ENCODE assay signal across 1 cellular context in genomic region chr3:39107056-39107873, GRCh38.
TF ChIP-seq lines count a peak whose summit lies in the region.

TSS of gene GORASP1 (minus strand) at chr3:39107627. CDS start at chr3:39107541, 86 bp downstream.
TSS of gene TTC21A (plus strand) at chr3:39107680. CDS start at chr3:39107838, 158 bp downstream.

TF ChIP-seq in HepG2, 621 proteins besides CTCF, POLR2A, EP300 and RAD21 (continued from another document and continues in another):
- TF ChIP-seq XBP1 (CRISPR knock-in tag; IDR thresholded peaks at IDR 0.05), result no peak
- no peak; the same call in 1 of the 2 replicates for TF ChIP-seq ZNF451 (CRISPR knock-in tag; IDR thresholded peaks at IDR 0.05)
- peak; percentile 38 for TF ChIP-seq IKZF4 (CRISPR knock-in tag; IDR thresholded peaks at IDR 0.05; ENCODE audit: borderline replicate concordance, low read depth, not compliant biosample characterization)
- TF ChIP-seq FUBP1 (CRISPR knock-in tag; IDR thresholded peaks at IDR 0.05; ENCODE audit: borderline replicate concordance), result peak; percentile 64; the same call in 1 of the 2 replicates
- TF ChIP-seq NBN (conservative IDR thresholded peaks at IDR 0.05), result no peak
- TF ChIP-seq SP2 (CRISPR knock-in tag; IDR thresholded peaks at IDR 0.05), result no peak; the same call in 1 of the 2 replicates
- peak; percentile 32; the same call in 1 of the 2 replicates for TF ChIP-seq MAX (IDR thresholded peaks at IDR 0.05)
- TF ChIP-seq RARG (CRISPR knock-in tag; IDR thresholded peaks at IDR 0.05; ENCODE audit: low read depth), result no peak
- no peak; the same call in 1 of the 2 replicates for TF ChIP-seq GFI1 (CRISPR knock-in tag; IDR thresholded peaks at IDR 0.05; ENCODE audit: borderline replicate concordance)
- TF ChIP-seq ZNF33A (CRISPR knock-in tag; IDR thresholded peaks at IDR 0.05; ENCODE audit: borderline replicate concordance), result 0 out of 2 replicates have a peak, but pooled peaks have one; percentile 68
- no peak for TF ChIP-seq ZBTB26 (CRISPR knock-in tag; IDR thresholded peaks at IDR 0.05; ENCODE audit: borderline replicate concordance)
- 0 out of 2 replicates have a peak, but pooled peaks have one; percentile 36 for TF ChIP-seq ZNF331 (CRISPR knock-in tag; IDR thresholded peaks at IDR 0.05)
- no peak for TF ChIP-seq TBX3 (IDR thresholded peaks at IDR 0.05; ENCODE audit: borderline replicate concordance)
- TF ChIP-seq ATF7 (IDR thresholded peaks at IDR 0.05), result no peak
- no peak for TF ChIP-seq ATF7 (CRISPR knock-in tag; IDR thresholded peaks at IDR 0.05)
- no peak for TF ChIP-seq CENPX (CRISPR knock-in tag; IDR thresholded peaks at IDR 0.05)
- no peak for TF ChIP-seq ZNF710 (CRISPR knock-in tag; IDR thresholded peaks at IDR 0.05; ENCODE audit: borderline replicate concordance)
- TF ChIP-seq MLX (CRISPR knock-in tag; IDR thresholded peaks at IDR 0.05), result no peak
- TF ChIP-seq NFKBIZ (CRISPR knock-in tag; IDR thresholded peaks at IDR 0.05), result no peak
- peak; percentile 49; the same call in 1 of the 2 replicates for TF ChIP-seq ARNT2 (CRISPR knock-in tag; IDR thresholded peaks at IDR 0.05; ENCODE audit: low read depth)
- no peak for TF ChIP-seq RBAK (CRISPR knock-in tag; IDR thresholded peaks at IDR 0.05)
- no peak for TF ChIP-seq TCF7L2 (IDR thresholded peaks at IDR 0.05; ENCODE audit: low read depth, low read length)
- TF ChIP-seq ZNF121 (CRISPR knock-in tag; IDR thresholded peaks at IDR 0.05), result no peak; the same call in 1 of the 2 replicates
- no peak for TF ChIP-seq ZNF615 (CRISPR knock-in tag; IDR thresholded peaks at IDR 0.05; ENCODE audit: borderline replicate concordance)
- TF ChIP-seq UBTF (CRISPR knock-in tag; IDR thresholded peaks at IDR 0.05), result peak; percentile 94
- TF ChIP-seq KMT2B (CRISPR knock-in tag; IDR thresholded peaks at IDR 0.05), result peak; percentile 74
- no peak for TF ChIP-seq ZNF546 (CRISPR knock-in tag; conservative IDR thresholded peaks at IDR 0.05)
- TF ChIP-seq NFE2 (CRISPR knock-in tag; IDR thresholded peaks at IDR 0.05), result no peak
- TF ChIP-seq SKI (IDR thresholded peaks at IDR 0.05; ENCODE audit: partially characterized antibody), result peak; percentile 68
- no peak for TF ChIP-seq ATRX (CRISPR knock-in tag; IDR thresholded peaks at IDR 0.05; ENCODE audit: borderline replicate concordance)
- TF ChIP-seq CCAR2 (optimal IDR thresholded peaks at IDR 0.05; ENCODE audit: low read depth, low read length), result no peak
- TF ChIP-seq SNRNP70 (IDR thresholded peaks at IDR 0.05; ENCODE audit: low read depth, low read length), result no peak
- no peak for TF ChIP-seq ZNF652 (CRISPR knock-in tag; IDR thresholded peaks at IDR 0.05; ENCODE audit: borderline replicate concordance, low read depth)
- no peak for TF ChIP-seq SYNCRIP (IDR thresholded peaks at IDR 0.05; ENCODE audit: insufficient read depth, low read depth, low read length)
- no peak for TF ChIP-seq ZNF383 (CRISPR knock-in tag; IDR thresholded peaks at IDR 0.05; ENCODE audit: borderline replicate concordance)
- no peak for TF ChIP-seq POGZ (CRISPR knock-in tag; IDR thresholded peaks at IDR 0.05)
- TF ChIP-seq ZNF160 (CRISPR knock-in tag; IDR thresholded peaks at IDR 0.05), result no peak
- no peak for TF ChIP-seq ZNF543 (CRISPR knock-in tag; IDR thresholded peaks at IDR 0.05)
- TF ChIP-seq HNRNPH1 (optimal IDR thresholded peaks at IDR 0.05; ENCODE audit: low read depth, low read length), result no peak
- no peak for TF ChIP-seq TSC22D2 (CRISPR knock-in tag; IDR thresholded peaks at IDR 0.05; ENCODE audit: borderline replicate concordance)
- no peak for TF ChIP-seq ZNF460 (CRISPR knock-in tag; IDR thresholded peaks at IDR 0.05; ENCODE audit: borderline replicate concordance)
- TF ChIP-seq ZNF253 (CRISPR knock-in tag; IDR thresholded peaks at IDR 0.05; ENCODE audit: borderline replicate concordance), result no peak
- TF ChIP-seq KLF13 (CRISPR knock-in tag; IDR thresholded peaks at IDR 0.05), result 0 out of 2 replicates have a peak, but pooled peaks have one; percentile 70
- 0 out of 2 replicates have a peak, but pooled peaks have one; percentile 15 for TF ChIP-seq ZBTB38 (CRISPR knock-in tag; IDR thresholded peaks at IDR 0.05)
- TF ChIP-seq ZNF3 (CRISPR knock-in tag; IDR thresholded peaks at IDR 0.05), result no peak
- TF ChIP-seq TFAP4 (IDR thresholded peaks at IDR 0.05; ENCODE audit: borderline replicate concordance, low read depth), result no peak
- TF ChIP-seq ZMYM4 (CRISPR knock-in tag; IDR thresholded peaks at IDR 0.05), result peak; percentile 37; the same call in 1 of the 2 replicates
- peak in 1 of 2 experiments; percentile 42; a peak in 1 of 4 replicates for TF ChIP-seq KLF16 (CRISPR knock-in tag; IDR thresholded peaks at IDR 0.05)
- peak; percentile 64; the same call in 1 of the 2 replicates for TF ChIP-seq THAP9 (CRISPR knock-in tag; IDR thresholded peaks at IDR 0.05; ENCODE audit: borderline replicate concordance)
- TF ChIP-seq NR0B2 (CRISPR knock-in tag; IDR thresholded peaks at IDR 0.05), result no peak
- no peak for TF ChIP-seq NFE2L1 (CRISPR knock-in tag; IDR thresholded peaks at IDR 0.05; ENCODE audit: borderline replicate concordance)
- TF ChIP-seq BORCS8-MEF2B (CRISPR knock-in tag; IDR thresholded peaks at IDR 0.05), result no peak
- TF ChIP-seq ZZZ3 (CRISPR knock-in tag; IDR thresholded peaks at IDR 0.05; ENCODE audit: borderline replicate concordance), result no peak
- no peak for TF ChIP-seq SOX5 (CRISPR knock-in tag; IDR thresholded peaks at IDR 0.05; ENCODE audit: borderline replicate concordance)
- TF ChIP-seq ZNF749 (CRISPR knock-in tag; IDR thresholded peaks at IDR 0.05; ENCODE audit: borderline replicate concordance), result no peak
- no peak for TF ChIP-seq ZNF572 (CRISPR knock-in tag; IDR thresholded peaks at IDR 0.05)
- TF ChIP-seq FOXM1 (CRISPR knock-in tag; IDR thresholded peaks at IDR 0.05), result no peak
- TF ChIP-seq ELF4 (CRISPR knock-in tag; IDR thresholded peaks at IDR 0.05; ENCODE audit: borderline replicate concordance), result no peak
- TF ChIP-seq ZNF562 (CRISPR knock-in tag; IDR thresholded peaks at IDR 0.05; ENCODE audit: borderline replicate concordance), result no peak
- no peak; the same call in 1 of the 2 replicates for TF ChIP-seq HCFC1 (IDR thresholded peaks at IDR 0.05; ENCODE audit: low read depth, low read length)
- TF ChIP-seq ZNF224 (CRISPR knock-in tag; IDR thresholded peaks at IDR 0.05), result no peak
- no peak for TF ChIP-seq ZNF737 (CRISPR knock-in tag; IDR thresholded peaks at IDR 0.05; ENCODE audit: borderline replicate concordance)
- TF ChIP-seq ZNF547 (CRISPR knock-in tag; IDR thresholded peaks at IDR 0.05), result no peak; the same call in 1 of the 2 replicates
- no peak for TF ChIP-seq NFE2L2 (IDR thresholded peaks at IDR 0.05; ENCODE audit: low read length)
- TF ChIP-seq SNAI1 (CRISPR knock-in tag; IDR thresholded peaks at IDR 0.05; ENCODE audit: borderline replicate concordance), result no peak
- no peak for TF ChIP-seq MED1 (CRISPR knock-in tag; IDR thresholded peaks at IDR 0.05)
- no peak; the same call in 1 of the 2 replicates for TF ChIP-seq GZF1 (CRISPR knock-in tag; IDR thresholded peaks at IDR 0.05)
- no peak for TF ChIP-seq ZFP62 (CRISPR knock-in tag; IDR thresholded peaks at IDR 0.05)
